Comparison of ENCODE assay signal across 6 cellular contexts in the genomic region with DNA sequence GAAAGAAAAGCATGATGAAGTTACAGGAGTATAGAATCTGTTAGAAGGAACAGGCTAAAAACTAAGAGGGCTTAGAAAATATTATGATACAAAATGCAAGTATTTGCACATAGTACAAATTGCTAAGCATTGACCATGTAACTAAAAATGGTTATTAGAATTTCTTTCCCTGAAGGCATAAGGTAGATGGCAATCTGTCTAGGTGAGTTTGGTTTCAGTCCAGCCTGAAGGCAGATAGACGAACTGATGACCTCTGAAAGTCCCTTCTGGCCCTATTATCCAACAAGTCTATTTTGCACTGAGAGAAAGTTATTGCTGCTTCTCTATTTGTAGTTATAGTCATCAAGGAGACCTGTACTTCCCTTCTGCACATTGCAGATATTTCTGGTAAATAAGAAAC.
"Had no signal": no experiment of that assay in that cellular context is flagged by ENCODE, and none has a peak within 500 bp of the region (broad histone marks: within the 10 kb centered on the region; RNA-seq: fewer than 3 reads in every experiment).

No MANE protein-coding gene starts in this region.

- DNase-seq: GM23248, GOT3, HFFc6 had no signal

- H3K9me3 Mint-ChIP-seq: IgD-negative memory B cell had no signal

- H3K4me3 Mint-ChIP-seq: HFFc6, IgD-negative memory B cell had no signal

- H3K36me3 Mint-ChIP-seq: IgD-negative memory B cell had no signal

- H3K4me1 Mint-ChIP-seq: IgD-negative memory B cell had no signal

- H3K27me3 Mint-ChIP-seq: IgD-negative memory B cell had no signal

- H3K27ac Mint-ChIP-seq: HFFc6, IgD-negative memory B cell had no signal

- ATAC-seq: HCT116, HepG2 had no signal
